Comparison of ENCODE assay signal across 7 cellular contexts in genomic region chr13:24486017-24486657, GRCh38. TPM values are rescaled to one million over a fixed set of nuclear protein-coding genes. Genes with fewer than 3 reads are reported as not detected.
A peak's percentile ranks its signal among the peaks of the same experiment; 100 is the strongest.
DNase-seq lines count a peak whose midpoint lies in the region; ATAC-seq, FAIRE-seq and TF ChIP-seq lines count a peak whose summit lies in the region.
"Not testable (repeated sequence)": the region's sequence is repeated elsewhere in the genome, so short reads cannot be mapped to it uniquely, and the experiment has no call there.

No MANE protein-coding gene starts in this region.

- H3K36me3 ChIP-seq in astrocyte (ENCODE audit: insufficient read depth, low read length) (peaks cover 45% of the 10 kb centered on the region), GM12878 (ENCODE audit: control insufficient read depth in 2 of 2, insufficient read depth in 2 of 2, low read length in 1 of 2) (peaks cover 5 to 16% of the 10 kb centered on the region in 2 experiments; a peak in 3 of 4 replicates)

- H3K36me3 Mint-ChIP-seq in astrocyte (ENCODE audit: low read depth, unreplicated experiment): peaks cover 37% of the 10 kb centered on the region

- not testable (repeated sequence) for H3K27me3 ChIP-seq in astrocyte (ENCODE audit: insufficient read depth, low read length); GM12878 (replicated peaks in 1 of 2; ENCODE audit: control insufficient read depth in 2 of 2, insufficient read depth in 2 of 2, low read length in 1 of 2)

- H3K4me1 Mint-ChIP-seq in astrocyte (ENCODE audit: low read depth, unreplicated experiment): not testable (repeated sequence)

- CTCF ChIA-PET in GM12878 (lab: Yijun Ruan, JAX): not testable (repeated sequence)

- ATAC-seq in GM12878: not testable (repeated sequence)
- ATAC-seq in sciatic nerve: peak; percentile 77

- TF ChIP-seq CTCF in astrocyte (IDR thresholded peaks at IDR 0.05; ENCODE audit: insufficient read depth, low read depth, low read length); GM12878 (IDR thresholded peaks at IDR 0.05 in 2 of 3, conservative IDR thresholded peaks at IDR 0.05 in 1 of 3; ENCODE audit: control insufficient read depth in 2 of 3, extremely low read depth in 1 of 3, insufficient read depth in 1 of 3, low read depth in 3 of 3, low read length in 3 of 3): not testable (repeated sequence)

- SMC1A ChIA-PET in GM12878 (lab: Charles Lee; ENCODE audit: uncharacterized antibody, unreplicated experiment): not testable (repeated sequence)

- H3K9me3 ChIP-seq in astrocyte (ENCODE audit: insufficient read depth, low read depth, low read length); GM12878 (replicated peaks; ENCODE audit: control insufficient read depth, insufficient read depth, low read length): not testable (repeated sequence)

- peak; percentile 37 for FAIRE-seq in GM19239 (lab: Jason Lieb, UNC)
- peak; percentile 52 for FAIRE-seq in astrocyte (lab: Jason Lieb, UNC)
- peak; percentile 13 for FAIRE-seq in GM12878 (lab: Jason Lieb, UNC)

- 100% methylated on average over 3 of the region's 3 CpGs for WGBS in GM12878 (ENCODE audit: insufficient coverage, insufficient replicate concordance, low lambda C conversion rate, missing lambda C conversion rate)

- not testable (repeated sequence) for H3K27ac ChIP-seq in astrocyte (ENCODE audit: low read depth, low read length); GM12878 (ENCODE audit: control insufficient read depth, insufficient read depth)

- not testable (repeated sequence) for BruUV-seq in GM12878 (replicated peaks; lab: Mats Ljungman, UMichigan)

- not testable (repeated sequence) for DNase-seq in GM19239 (ENCODE audit: insufficient read length, low spot score); GM12878 (ENCODE audit: low read depth, low spot score); sciatic nerve (ENCODE audit: low spot score)
- DNase-seq in astrocyte (ENCODE audit: low read depth) (peak; percentile 74), dedifferentiated amniotic fluid mesenchymal stem cell (ENCODE audit: extremely low spot score) (peak; percentile 45), fibroblast of peridontal ligament (ENCODE audit: extremely low read depth) (peak; percentile 90), iris pigment epithelial cell (ENCODE audit: low read depth) (peak; percentile 36)

- not testable (repeated sequence) for H3K4me3 Mint-ChIP-seq in astrocyte (ENCODE audit: unreplicated experiment)

- RAD21 ChIA-PET in GM12878 (lab: Charles Lee; ENCODE audit: unreplicated experiment): not testable (repeated sequence)

- not testable (repeated sequence) for H3K9ac ChIP-seq in astrocyte (ENCODE audit: low read length); GM12878 (ENCODE audit: control insufficient read depth, insufficient read depth, low read length)

- H3K4me2 ChIP-seq in astrocyte (ENCODE audit: low read length); GM12878 (ENCODE audit: control insufficient read depth, insufficient read depth): not testable (repeated sequence)

- H3K4me3 ChIP-seq in astrocyte (ENCODE audit: insufficient read depth, low read depth, low read length); GM12878: not testable (repeated sequence)

- not testable (repeated sequence) for TF ChIP-seq EP300 in GM12878 (IDR thresholded peaks at IDR 0.05; ENCODE audit: borderline replicate concordance in 1 of 2, control insufficient read depth in 1 of 2, low read depth in 2 of 2, low read length in 2 of 2)

- not testable (repeated sequence) for H4K20me1 ChIP-seq in astrocyte (ENCODE audit: insufficient read depth, low read length); GM12878 (ENCODE audit: control insufficient read depth, insufficient read depth)

- intact Hi-C loops in GM12878 (cut with micrococcal nuclease; ENCODE audit: unreplicated experiment): not testable (repeated sequence)
- intact Hi-C loops in sciatic nerve (cut with DNase I): loop anchor here (5.0 kb wide), 1 partner anchor 261 kb away; no protein-coding TSS in a partner anchor

- not testable (repeated sequence) for H3K79me2 ChIP-seq in astrocyte (ENCODE audit: insufficient read depth, low read length); GM12878 (ENCODE audit: control insufficient read depth, insufficient read depth, low read length)

- H3K27ac Mint-ChIP-seq in astrocyte (ENCODE audit: unreplicated experiment): not testable (repeated sequence)

- not testable (repeated sequence) for TF ChIP-seq POLR2A in GM12878 (IDR thresholded peaks at IDR 0.05; ENCODE audit: low read depth, low read length)

- in situ Hi-C loops in GM12878 (cut with MboI): not testable (repeated sequence)

- not testable (repeated sequence) for H2AFZ ChIP-seq in astrocyte (ENCODE audit: low read depth, low read length); GM12878 (ENCODE audit: control insufficient read depth, low read depth, low read length)

- not testable (repeated sequence) for H3K4me1 ChIP-seq in astrocyte (ENCODE audit: insufficient read depth, low read length); GM12878 (ENCODE audit: control insufficient read depth, insufficient read depth, low read length)

- not testable (repeated sequence) for H3K27me3 Mint-ChIP-seq in astrocyte (ENCODE audit: low read depth, unreplicated experiment)

- POLR2A ChIA-PET in GM12878 (lab: Charles Lee): not testable (repeated sequence)

- H3K9me3 Mint-ChIP-seq in astrocyte (ENCODE audit: unreplicated experiment): not testable (repeated sequence)

- TF ChIP-seq RAD21 in GM12878 (IDR thresholded peaks at IDR 0.05; ENCODE audit: insufficient read depth, low read depth, low read length): not testable (repeated sequence)

RNA-seq across cellular contexts. Expression of gene PARP4, which starts 26.4 kb away (rescaled TPM):
- total RNA-seq in astrocyte (55.7 and 59.1 TPM in 2 replicates), GM12878 (2014; rRNA removed) (40.1 and 45.0 TPM in 2 replicates), GM12878 (2014; rRNA removed; fragmentation: Illumina TruSeq; extraction: Trizol) (50.0 and 53.8 TPM in 2 replicates), GM12878 (2021) (44.8 and 49.2 TPM in 2 replicates), sciatic nerve (49.0 TPM)
- total RNA-seq in GM12878 (2013; cell fraction: nucleolus; rRNA removed): 258 and 274 TPM in 2 replicates
- 25.1 TPM for polyA plus RNA-seq in GM12878 (2011; ENCODE audit: low read depth)
- polyA plus RNA-seq in GM12878 (2011; rRNA removed) (47.8 and 55.4 TPM in 2 replicates), GM12878 (2014; fragmentation: Illumina TruSeq; extraction: Trizol) (52.6 and 56.4 TPM in 2 replicates), GM12878 (2014; fragmentation: Nextera tagmentation; extraction: Ambion mirVana) (10 to 100 TPM; 12.8 to 13.5 TPM), GM12878 (2014; rRNA removed) (35.4 and 40.6 TPM in 2 replicates), GM12878 (2016; fragmentation: Nextera tagmentation; extraction: Ambion mirVana) (10 to 100 TPM; 45.9 to 46.2 TPM)
- 29.9 and 33.4 TPM in 2 replicates for polyA plus RNA-seq in GM12878 (2011; cell fraction: cytosol; rRNA removed)
- 75.9 and 94.7 TPM in 2 replicates for polyA plus RNA-seq in GM12878 (2011; cell fraction: nucleus; rRNA removed)
- polyA plus RNA-seq in GM12878 (2012): 25.0 and 33.4 TPM in 2 replicates
- polyA minus RNA-seq in GM12878 (2011; rRNA and poly(A)+ RNA removed): 74.3 and 78.1 TPM in 2 replicates
- polyA minus RNA-seq in GM12878 (2011; cell fraction: cytosol; rRNA and poly(A)+ RNA removed): 18.3 and 23.8 TPM in 2 replicates
- polyA minus RNA-seq in GM12878 (2011; cell fraction: nucleus; rRNA and poly(A)+ RNA removed): 53.7 and 67.7 TPM in 2 replicates
